ENCODE assay signal across 1 cellular context in genomic region chr1:203340112-203340804, GRCh38.
TF ChIP-seq lines count a peak whose summit lies in the region.

No MANE protein-coding gene starts in this region.

TF ChIP-seq in H1, 55 proteins besides CTCF, POLR2A, EP300 and RAD21 (continued from another document):
- TF ChIP-seq ATF2 (IDR thresholded peaks at IDR 0.05; ENCODE audit: low read length) = peak; percentile 27; the same call in 1 of the 2 replicates
- TF ChIP-seq CHD2 (IDR thresholded peaks at IDR 0.05; ENCODE audit: low read length) = no peak
- TF ChIP-seq TEAD4 (IDR thresholded peaks at IDR 0.05; ENCODE audit: low read depth, low read length) = no peak
- peak; percentile 67; the same call in 1 of the 2 replicates for TF ChIP-seq KDM1A (IDR thresholded peaks at IDR 0.05; ENCODE audit: borderline replicate concordance, low read length)
- 0 out of 4 replicates have a peak, but pooled peaks of 1 of the 2 experiments have one; percentile 42 for TF ChIP-seq SIN3A (conservative IDR thresholded peaks at IDR 0.05 in 1 of 2, IDR thresholded peaks at IDR 0.05 in 1 of 2; ENCODE audit: low read depth in 1 of 2, low read length in 2 of 2)
